In genomic region chr5:136399512-136399911, GRCh38 we compare ENCODE assay signal across 28 cellular contexts. TPM values are rescaled to one million over a fixed set of nuclear protein-coding genes. Genes with fewer than 3 reads are reported as not detected.
A peak's percentile ranks its signal among the peaks of the same experiment; 100 is the strongest.
DNase-seq lines count a peak whose midpoint lies in the region; ATAC-seq, FAIRE-seq and TF ChIP-seq lines count a peak whose summit lies in the region.
"Had no signal": no experiment of that assay in that cellular context is flagged by ENCODE, and none has a peak within 500 bp of the region (broad histone marks: within the 10 kb centered on the region; RNA-seq: fewer than 3 reads in every experiment).

No MANE protein-coding gene starts in this region.

- intact Hi-C loops in activated CD4-positive, alpha-beta T cell treated with anti-CD3 and anti-CD28 coated beads, Interleukin-2, amount 10 ng/mL, durations not matched to agents 24 days and 14 days (cut with micrococcal nuclease), result no loop called here
- intact Hi-C loops in activated CD4-positive, alpha-beta memory T cell treated with anti-CD3 and anti-CD28 coated beads for 36 hours (cut with micrococcal nuclease), result no loop called here

- H2BK20ac ChIP-seq in H1 (ENCODE audit: low read length), result no peak overlapping the region

- H3K9me3 ChIP-seq in H1 (ENCODE audit: insufficient read depth in 2 of 2, low read depth in 1 of 2, low read length in 1 of 2), result peaks cover 0 to 3% of the 10 kb centered on the region in 2 experiments
- H3K9me3 ChIP-seq: A549, MG63, SJSA1 had no signal

- TF ChIP-seq POLR2A in H1 (IDR thresholded peaks at IDR 0.05; ENCODE audit: control extremely low read depth in 1 of 2, low read depth in 2 of 2, low read length in 2 of 2), result no peak

- TF ChIP-seq RAD21 in H1 (IDR thresholded peaks at IDR 0.05 in 1 of 2, conservative IDR thresholded peaks at IDR 0.05 in 1 of 2; ENCODE audit: low read depth in 2 of 2, low read length in 2 of 2), result no peak

- H3K23me2 ChIP-seq in H1 (ENCODE audit: low read depth, low read length), result no peaks in the 10 kb centered on the region

- H3K27me3 ChIP-seq in GM23338 (ENCODE audit: insufficient read depth) (no peaks in the 10 kb centered on the region), H1 (replicated peaks in 1 of 4; ENCODE audit: control insufficient read depth in 3 of 4, extremely low read depth in 1 of 4, insufficient read depth in 3 of 4, low read length in 3 of 4) (peaks cover 0 to 3% (median under 1%) of the 10 kb centered on the region in 4 experiments; a peak in 1 of 7 replicates)

- H3K79me2 ChIP-seq in GM23338 (replicated peaks; ENCODE audit: insufficient read depth) (no peaks in the 10 kb centered on the region), H1 (ENCODE audit: control insufficient read depth in 1 of 2, insufficient read depth in 2 of 2, low read length in 2 of 2) (no peaks in the 10 kb centered on the region)

- ATAC-seq in GM23338, result peak; percentile 72
- ATAC-seq: A549, GM12878 had no signal

- no peak overlapping the region for H3K4ac ChIP-seq in H1 (replicated peaks; ENCODE audit: insufficient read length, low read depth, low read length)

- no peak overlapping the region for H2BK120ac ChIP-seq in H1 (replicated peaks; ENCODE audit: low read depth, low read length)

- TF ChIP-seq CTCF in GM23338 (conservative IDR thresholded peaks at IDR 0.05; ENCODE audit: low read depth in 2 of 2) (no peak), H1 (IDR thresholded peaks at IDR 0.05; ENCODE audit: control extremely low read depth in 1 of 3, insufficient read depth in 1 of 3, low read depth in 1 of 3, low read length in 3 of 3) (no peak)

- H3K4me1 ChIP-seq in GM23338 (ENCODE audit: insufficient read depth) (peaks cover 18% of the 10 kb centered on the region; the same call in 1 of the 2 replicates), H1 (replicated peaks in 1 of 4; ENCODE audit: control insufficient read depth in 3 of 4, insufficient read depth in 4 of 4, low read length in 3 of 4) (peaks cover 0 to 9% (median 5%) of the 10 kb centered on the region in 4 experiments; a peak in 5 of 7 replicates)
- H3K4me1 ChIP-seq: A549, SJSA1 had no signal

- H3K9me3 Mint-ChIP-seq in activated CD4-positive, alpha-beta T cell treated with anti-CD3 and anti-CD28 coated beads, Interleukin-2, amount 10 ng/mL, durations not matched to agents 24 days and 14 days, result no peaks in the 10 kb centered on the region
- peaks cover 11% of the 10 kb centered on the region; the same call in 2 of the 3 replicates for H3K9me3 Mint-ChIP-seq in GM23338
- H3K9me3 Mint-ChIP-seq in activated CD4-positive, alpha-beta memory T cell treated with anti-CD3 and anti-CD28 coated beads for 36 hours, result no peaks in the 10 kb centered on the region

- H3K14ac ChIP-seq in H1 (ENCODE audit: insufficient read length), result no peak overlapping the region

- H2BK12ac ChIP-seq in H1 (ENCODE audit: low read depth, low read length), result peak overlapping the region; percentile 30; the same call in 1 of the 2 replicates

- H3K18ac ChIP-seq in H1 (ENCODE audit: extremely low read depth, low read length), result no peak overlapping the region; the same call in 1 of the 2 replicates

- DNase-seq in activated CD4-positive, alpha-beta T cell treated with anti-CD3 and anti-CD28 coated beads, Interleukin-2, amount 10 ng/mL, durations not matched to agents 24 days and 14 days, result peak; percentile 26
- DNase-seq in activated CD4-positive, alpha-beta T cell treated with anti-CD3 and anti-CD28 coated beads, Interleukin-2, amount 50 U/mL, for 4 hours, result no peak
- DNase-seq in GM23338 (ENCODE audit: low spot score) (peak; percentile 10), H1 (ENCODE audit: low read depth in 1 of 2, low spot score in 2 of 2) (no peak), nucleus accumbens (lab: John Stamatoyannopoulos, UW) (no peak), NCI-H345 (lab: John Stamatoyannopoulos, UW) (no peak)
- DNase-seq in activated CD4-positive, alpha-beta memory T cell treated with anti-CD3 and anti-CD28 coated beads for 36 hours, result no peak
- DNase-seq: C1 segment of cervical spinal cord; CD4-positive, alpha-beta memory T cell; COR-L47; DMS53; GDM1; H7; Kasumi-1; MG63; NCI-H1105 treated with DMSO at 0.1 percent for 48 hours; NCI-H146; NCI-H1930; NCI-H2107; NK-92 treated with Interleukin-12 subunit alpha and Interleukin-12 subunit beta, amount 100 ng/mL, for 24 hours; PC-9; Right ventricle myocardium superior had no signal

- H3K4me3 Mint-ChIP-seq in activated CD4-positive, alpha-beta T cell treated with anti-CD3 and anti-CD28 coated beads, Interleukin-2, amount 10 ng/mL, durations not matched to agents 24 days and 14 days, result no peak overlapping the region
- H3K4me3 Mint-ChIP-seq in GM23338, result no peak overlapping the region
- H3K4me3 Mint-ChIP-seq in activated CD4-positive, alpha-beta memory T cell treated with anti-CD3 and anti-CD28 coated beads for 36 hours, result no peak overlapping the region
- H3K4me3 Mint-ChIP-seq: CD4-positive, alpha-beta memory T cell had no signal

- no peak overlapping the region for H2AK5ac ChIP-seq in H1 (ENCODE audit: low read depth, low read length)

- no peak overlapping the region for H4K8ac ChIP-seq in H1 (ENCODE audit: extremely low read depth, insufficient read depth, low read length)

- H3K36me3 ChIP-seq in GM23338 (ENCODE audit: insufficient read depth) (0 out of 2 replicates have a peak, but pooled peaks cover 4% of the 10 kb centered on the region), H1 (ENCODE audit: control insufficient read depth in 2 of 4, insufficient read depth in 4 of 4, low read length in 3 of 4) (no peaks in the 10 kb centered on the region; a peak in 1 of 8 replicates)
- H3K36me3 ChIP-seq: MG63, SJSA1 had no signal

- no peaks in the 10 kb centered on the region for H3K79me1 ChIP-seq in H1 (ENCODE audit: low read depth, low read length)

- 78% methylated on average over 7 of the region's 7 CpGs; no CpG with 5 or more reads in 1 of the 2 experiments for WGBS in H1 (ENCODE audit: extremely low coverage in 1 of 2, insufficient coverage in 1 of 2, insufficient read length in 1 of 2, insufficient replicate concordance in 2 of 2, low coverage in 1 of 2, low lambda C conversion rate in 2 of 2, missing lambda C conversion rate in 1 of 2), 2 experiments

- POLR2A ChIA-PET in H1 (lab: Charles Lee; ENCODE audit: partially characterized antibody), result interaction anchor here (0.7 kb wide), 1 partner anchor 382 kb away, joined by 3 read pairs; no protein-coding TSS in a partner anchor
- POLR2A ChIA-PET in activated CD4-positive, alpha-beta memory T cell treated with anti-CD3 and anti-CD28 coated beads for 36 hours (lab: Charles Lee), result no interaction called here

- H3K23ac ChIP-seq in H1 (ENCODE audit: insufficient read length), result no peak overlapping the region

- peaks cover 10% of the 10 kb centered on the region; the same call in 1 of the 2 replicates for H3K9me2 ChIP-seq in GM23338 (ENCODE audit: insufficient read depth)

- no peak overlapping the region for H3K27ac Mint-ChIP-seq in activated CD4-positive, alpha-beta T cell treated with anti-CD3 and anti-CD28 coated beads, Interleukin-2, amount 10 ng/mL, durations not matched to agents 24 days and 14 days
- no peak overlapping the region for H3K27ac Mint-ChIP-seq in GM23338
- no peak overlapping the region for H3K27ac Mint-ChIP-seq in activated CD4-positive, alpha-beta memory T cell treated with anti-CD3 and anti-CD28 coated beads for 36 hours
- H3K27ac Mint-ChIP-seq: CD4-positive, alpha-beta memory T cell had no signal

- H3K4me2 ChIP-seq in GM23338, result no peak overlapping the region
- H3K4me2 ChIP-seq in H1 (ENCODE audit: insufficient read depth in 1 of 2, low read depth in 2 of 2, low read length in 2 of 2), result no peak overlapping the region
- H3K4me2 ChIP-seq: A549, PC-9 had no signal

- no peak overlapping the region for H4K91ac ChIP-seq in H1 (replicated peaks; ENCODE audit: insufficient read length, low read length)

- H3K4me3 ChIP-seq in GM23338, result no peak overlapping the region
- no peak overlapping the region for H3K4me3 ChIP-seq in H1 (ENCODE audit: extremely low read depth in 1 of 4, insufficient read depth in 2 of 4, low read depth in 3 of 4, low read length in 4 of 4)
- H3K4me3 ChIP-seq: A549, GM12878, MG63, PC-9, SJSA1 had no signal

- 0 out of 2 replicates have a peak overlapping the region, but pooled peaks have one; percentile 12 for H2AFZ ChIP-seq in GM23338
- H2AFZ ChIP-seq in H1 (ENCODE audit: low read length), result no peak overlapping the region
- H2AFZ ChIP-seq: PC-9 had no signal

- no peaks in the 10 kb centered on the region for H3K36me3 Mint-ChIP-seq in activated CD4-positive, alpha-beta T cell treated with anti-CD3 and anti-CD28 coated beads, Interleukin-2, amount 10 ng/mL, durations not matched to agents 24 days and 14 days (ENCODE audit: low read depth)
- H3K36me3 Mint-ChIP-seq in GM23338 (ENCODE audit: low read depth), result peaks cover 10% of the 10 kb centered on the region; the same call in 2 of the 3 replicates
- H3K36me3 Mint-ChIP-seq in activated CD4-positive, alpha-beta memory T cell treated with anti-CD3 and anti-CD28 coated beads for 36 hours, result no peaks in the 10 kb centered on the region
- H3K36me3 Mint-ChIP-seq: CD4-positive, alpha-beta memory T cell had no signal

- H3K9ac ChIP-seq in H1 (replicated peaks in 1 of 4; ENCODE audit: extremely low read depth in 1 of 4, low read depth in 3 of 4, low read length in 3 of 4), result no peak overlapping the region

- H3K4me1 Mint-ChIP-seq in activated CD4-positive, alpha-beta T cell treated with anti-CD3 and anti-CD28 coated beads, Interleukin-2, amount 10 ng/mL, durations not matched to agents 24 days and 14 days, result no peaks in the 10 kb centered on the region
- peaks cover 31% of the 10 kb centered on the region for H3K4me1 Mint-ChIP-seq in GM23338
- H3K4me1 Mint-ChIP-seq in activated CD4-positive, alpha-beta memory T cell treated with anti-CD3 and anti-CD28 coated beads for 36 hours (ENCODE audit: low read depth), result no peaks in the 10 kb centered on the region
- H3K4me1 Mint-ChIP-seq: CD4-positive, alpha-beta memory T cell had no signal

- no peak overlapping the region for H2BK5ac ChIP-seq in H1 (ENCODE audit: low read depth, low read length)

- no peak overlapping the region for H2BK15ac ChIP-seq in H1 (ENCODE audit: low read length)

- CTCF ChIA-PET in H1 (lab: Charles Lee; ENCODE audit: partially characterized antibody), result interaction anchor here (0.6 to 1.5 kb wide), 3 partner anchors 14 to 220 kb away, joined by 3 to 4 read pairs (median 4); no protein-coding TSS in a partner anchor
- CTCF ChIA-PET in activated CD4-positive, alpha-beta memory T cell treated with anti-CD3 and anti-CD28 coated beads for 36 hours (lab: Charles Lee), result no interaction called here

- no peak overlapping the region for H3K27ac ChIP-seq in GM23338 (ENCODE audit: low read depth)
- no peak overlapping the region for H3K27ac ChIP-seq in H1 (ENCODE audit: low read depth, low read length)
- H3K27ac ChIP-seq: A549, PC-9, SJSA1 had no signal

- no peak overlapping the region for H3K56ac ChIP-seq in H1 (replicated peaks; ENCODE audit: insufficient read length, low read depth, low read length)

- TF ChIP-seq EP300 in H1 (IDR thresholded peaks at IDR 0.05; ENCODE audit: borderline replicate concordance in 1 of 2, low read depth in 2 of 2, low read length in 2 of 2), result no peak

- no peak overlapping the region for H4K5ac ChIP-seq in H1 (ENCODE audit: insufficient read length, low read depth, low read length)

- no peaks in the 10 kb centered on the region for H4K20me1 ChIP-seq in GM23338 (replicated peaks; ENCODE audit: insufficient read depth)
- no peaks in the 10 kb centered on the region for H4K20me1 ChIP-seq in H1 (replicated peaks in 1 of 2; ENCODE audit: control insufficient read depth in 1 of 2, insufficient read depth in 2 of 2, low read length in 2 of 2)

- H3K27me3 Mint-ChIP-seq in activated CD4-positive, alpha-beta T cell treated with anti-CD3 and anti-CD28 coated beads, Interleukin-2, amount 10 ng/mL, durations not matched to agents 24 days and 14 days, result no peaks in the 10 kb centered on the region
- H3K27me3 Mint-ChIP-seq in GM23338 (ENCODE audit: insufficient read depth, low read depth, poor library complexity), result peaks cover 7% of the 10 kb centered on the region
- no peaks in the 10 kb centered on the region for H3K27me3 Mint-ChIP-seq in activated CD4-positive, alpha-beta memory T cell treated with anti-CD3 and anti-CD28 coated beads for 36 hours
- H3K27me3 Mint-ChIP-seq: CD4-positive, alpha-beta memory T cell had no signal

- FAIRE-seq in H1 (lab: Jason Lieb, UNC), result no peak
- FAIRE-seq: A549, GM12878 had no signal

- H3F3A ChIP-seq in GM23338 (replicated peaks; ENCODE audit: low read depth), result no peaks in the 10 kb centered on the region

RNA-seq across cellular contexts. Expression of gene TRPC7, which starts 34.2 kb away (rescaled TPM):
- total RNA-seq in activated CD4-positive, alpha-beta T cell treated with anti-CD3 and anti-CD28 coated beads, Interleukin-2, amount 10 ng/mL, durations not matched to agents 24 days and 14 days, result not detected in 2 replicates
- total RNA-seq in GM23338 (2014; rRNA removed; shearing (Covaris generic)), result 0.08 and 0.56 TPM in 2 replicates
- polyA plus RNA-seq in GM23338 (2016; fragmentation: Nextera tagmentation; extraction: Ambion mirVana), result not detected in 2 replicates
- total RNA-seq in H1 (2021; fragmentation: NEBNext Ultra II Directional; extraction: Animal tissue kit (Norgen Biotek cat#: 25700)), result not detected in 2 replicates
- polyA plus RNA-seq in H1 (2011; rRNA removed), result 0.05 TPM in 1 of 2 replicates, not detected in the other
- polyA plus RNA-seq in H1 (2011; cell fraction: cytosol; rRNA removed), result not detected
- polyA plus RNA-seq in H1 (2011; cell fraction: nucleus; rRNA removed), result not detected
- 0.08 TPM in 1 of 4 replicates, not detected in the others for polyA plus RNA-seq in H1 (2012, experiment 1 of 2)
- not detected for polyA plus RNA-seq in H1 (2012, experiment 2 of 2)
- 0.06 TPM for polyA plus RNA-seq in H1 (2013, experiment 1 of 2)
- polyA plus RNA-seq in H1 (2013, experiment 2 of 2), result 0.13 TPM
- polyA minus RNA-seq in H1 (2011; rRNA and poly(A)+ RNA removed), result 0.17 TPM in 1 of 2 replicates, not detected in the other
- polyA minus RNA-seq in H1 (2011; cell fraction: cytosol; rRNA and poly(A)+ RNA removed), result not detected
- not detected for polyA minus RNA-seq in H1 (2011; cell fraction: nucleus; rRNA and poly(A)+ RNA removed)
- total RNA-seq in activated CD4-positive, alpha-beta memory T cell treated with anti-CD3 and anti-CD28 coated beads for 36 hours, result not detected
- total RNA-seq: CD4-positive, alpha-beta memory T cell; GM12878; HT-29; NCI-H460; PC-9; Right ventricle myocardium superior; RPMI7951; SJSA1 had no signal
- polyA plus RNA-seq: A549; CD4-positive, alpha-beta memory T cell; GM12878 had no signal

Comparison
In these comparisons a context has a peak if more than half of its experiments do, and no peak if none do; other contexts are left out.
1. DNase-seq: peak in activated CD4-positive, alpha-beta T cell treated with anti-CD3 and anti-CD28 coated beads, Interleukin-2, amount 10 ng/mL, durations not matched to agents 24 days and 14 days (single experiment) and GM23338 (single experiment); none in activated CD4-positive, alpha-beta T cell treated with anti-CD3 and anti-CD28 coated beads, Interleukin-2, amount 50 U/mL, for 4 hours (0 of 2), H1 (0 of 2), nucleus accumbens (0 of 56), activated CD4-positive, alpha-beta memory T cell treated with anti-CD3 and anti-CD28 coated beads for 36 hours (single experiment) and NCI-H345 (single experiment).